ENCODE assay signal across 8 cellular contexts in genomic region chr19:19517235-19517619, GRCh38. TPM values are rescaled to one million over a fixed set of nuclear protein-coding genes. Genes with fewer than 3 reads are reported as not detected.
DNase-seq lines count a peak whose midpoint lies in the region; ATAC-seq and TF ChIP-seq lines count a peak whose summit lies in the region.

No MANE protein-coding gene starts in this region.

- H3K4me3 ChIP-seq in HAP-1: peak overlapping the region; percentile 82
- H3K4me3 ChIP-seq in right lobe of liver: peak overlapping the region in 2 of 3 donors; percentile 91 to 92

- H3K36me3 Mint-ChIP-seq in activated naive CD8-positive, alpha-beta T cell treated with anti-CD3 and anti-CD28 coated beads, Interleukin-2, amount 50 U/mL, for 24 hours (ENCODE audit: low read depth): peaks cover 22% of the 10 kb centered on the region

- H3K36me3 ChIP-seq in HAP-1 (replicated peaks): peaks cover 17% of the 10 kb centered on the region
- H3K36me3 ChIP-seq in right lobe of liver: peaks cover 0 to 2% (median 0%) of the 10 kb centered on the region in 4 donors

- H3K4me3 Mint-ChIP-seq in activated naive CD8-positive, alpha-beta T cell treated with anti-CD3 and anti-CD28 coated beads, Interleukin-2, amount 50 U/mL, for 24 hours: peak overlapping the region; percentile 92

- H3K27ac ChIP-seq in 22Rv1 (peak overlapping the region; percentile 74; the same call in 1 of the 2 replicates), right lobe of liver (no peak overlapping the region)

- H3K27ac Mint-ChIP-seq in activated naive CD8-positive, alpha-beta T cell treated with anti-CD3 and anti-CD28 coated beads, Interleukin-2, amount 50 U/mL, for 24 hours: peak overlapping the region; percentile 92

- H3K9me3 ChIP-seq in HAP-1: no peaks in the 10 kb centered on the region
- H3K9me3 ChIP-seq in right lobe of liver: no peaks in the 10 kb centered on the region

- H3K27me3 Mint-ChIP-seq in activated naive CD8-positive, alpha-beta T cell treated with anti-CD3 and anti-CD28 coated beads, Interleukin-2, amount 50 U/mL, for 24 hours: no peaks in the 10 kb centered on the region

- H3K27me3 ChIP-seq in HAP-1 (ENCODE audit: low read depth) (no peaks in the 10 kb centered on the region), right lobe of liver (no peaks in the 10 kb centered on the region)

- ATAC-seq in activated naive CD8-positive, alpha-beta T cell treated with anti-CD3 and anti-CD28 coated beads, Interleukin-2, amount 50 U/mL, for 24 hours: no peak
- no peak for ATAC-seq in right lobe of liver
- ATAC-seq in HG03097 (IDR thresholded peaks at IDR 0.05; ENCODE audit: low FRiP score, unreplicated experiment): no peak

- TF ChIP-seq POLR2A in right lobe of liver (IDR thresholded peaks at IDR 0.05): no peak

- DNase-seq in HAP-1 (ENCODE audit: low spot score in 2 of 2) (no peak), right lobe of liver (no peak), medulla oblongata (ENCODE audit: extremely low spot score) (no peak), ACHN (no peak), NCI-H1694 treated with DMSO at 0.1 percent for 48 hours (lab: John Stamatoyannopoulos, UW) (no peak)
- DNase-seq in activated naive CD8-positive, alpha-beta T cell treated with anti-CD3 and anti-CD28 coated beads, Interleukin-2, amount 50 U/mL, for 24 hours: no peak

- intact Hi-C loops in right lobe of liver (cut with DNase I): no loop called here

- H3K4me1 ChIP-seq in HAP-1 (peaks cover 10% of the 10 kb centered on the region), right lobe of liver (peaks cover 0 to 14% (median 0%) of the 10 kb centered on the region in 4 donors)

- no peaks in the 10 kb centered on the region for H3K9me3 Mint-ChIP-seq in activated naive CD8-positive, alpha-beta T cell treated with anti-CD3 and anti-CD28 coated beads, Interleukin-2, amount 50 U/mL, for 24 hours

- in situ Hi-C loops in HAP-1 (cut with MboI; ENCODE audit: low sequenced_read_pairs) (no loop called here), ACHN (cut with HindIII; ENCODE audit: low pct_ligation_motif_present, low pct_unique_long_range_greater_than_20kb, low sequenced_read_pairs) (no loop called here)

- peaks cover 37% of the 10 kb centered on the region for H3K4me1 Mint-ChIP-seq in activated naive CD8-positive, alpha-beta T cell treated with anti-CD3 and anti-CD28 coated beads, Interleukin-2, amount 50 U/mL, for 24 hours

- 90% methylated on average over 10 of the region's 10 CpGs for WGBS in right lobe of liver (ENCODE audit: insufficient coverage, low coverage, low lambda C conversion rate, missing lambda C conversion rate)

- no peak for TF ChIP-seq CTCF in 22Rv1 (IDR thresholded peaks at IDR 0.05)
- no peak for TF ChIP-seq CTCF in right lobe of liver (IDR thresholded peaks at IDR 0.05)

RNA-seq across cellular contexts. Expression of gene NDUFA13, which starts 1.2 kb away (rescaled TPM):
- total RNA-seq in right lobe of liver: 100 to 1,000 TPM in 4 of 6 experiments, 10 to 100 TPM in 2; 20.8 to 202 (median 154) TPM

RNA-seq across cellular contexts. Expression of gene TSSK6, which starts 1.9 kb away (rescaled TPM):
- total RNA-seq in right lobe of liver: 1 to 10 TPM in 4 of 6 experiments, under 1 TPM in 2; 0.53 to 2.9 (median 1.1) TPM

RNA-seq across cellular contexts. Expression of gene YJEFN3, which starts 11.5 kb away (rescaled TPM):
- 1 to 10 TPM in 4 of 6 experiments, under 1 TPM in 2; 0.31 to 4.2 (median 1.8) TPM for total RNA-seq in right lobe of liver

RNA-seq across cellular contexts. Expression of gene CILP2, which starts 20.8 kb away (rescaled TPM):
- under 1 TPM in 4 of 6 experiments, not detected in 2; 0.05 to 0.33 (median 0.19) TPM for total RNA-seq in right lobe of liver
